Comparison of ENCODE assay signal across 1 cellular context in the genomic region with DNA sequence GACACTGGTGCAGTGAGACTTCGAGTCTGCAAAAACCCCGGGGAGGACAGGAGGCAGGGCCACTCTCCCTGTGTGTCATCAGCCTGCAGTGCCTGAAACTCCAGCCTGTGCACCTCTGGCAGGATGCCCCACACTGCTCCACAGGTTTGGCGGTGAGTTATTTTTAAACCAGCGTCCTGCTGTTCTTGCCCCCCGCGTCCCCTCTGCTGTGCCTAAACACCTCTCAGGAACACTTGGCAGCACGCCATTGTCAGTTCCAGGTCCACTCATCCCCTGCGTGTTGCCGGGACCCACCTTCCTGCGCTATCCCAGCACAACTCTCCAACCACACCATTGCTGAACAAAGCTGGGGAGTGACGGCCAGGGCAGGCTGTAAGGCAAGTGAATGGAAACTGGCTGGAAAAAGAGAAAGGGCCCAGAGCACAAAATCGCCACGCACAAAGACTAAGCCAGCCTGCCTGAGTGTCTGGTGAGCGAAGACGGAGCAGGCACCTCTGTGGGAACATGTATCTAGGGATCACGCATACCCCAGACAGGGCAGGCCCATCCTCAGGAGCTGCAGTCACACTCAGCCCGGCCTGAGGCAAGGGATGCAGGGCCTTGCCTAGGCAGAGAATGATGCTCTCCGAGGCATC.
TF ChIP-seq lines count a peak whose summit lies in the region.

No MANE protein-coding gene starts in this region.

TF ChIP-seq in HEK293, 187 proteins besides CTCF, POLR2A, EP300 and RAD21 (continued from another document):
- TF ChIP-seq, protein P1, sequence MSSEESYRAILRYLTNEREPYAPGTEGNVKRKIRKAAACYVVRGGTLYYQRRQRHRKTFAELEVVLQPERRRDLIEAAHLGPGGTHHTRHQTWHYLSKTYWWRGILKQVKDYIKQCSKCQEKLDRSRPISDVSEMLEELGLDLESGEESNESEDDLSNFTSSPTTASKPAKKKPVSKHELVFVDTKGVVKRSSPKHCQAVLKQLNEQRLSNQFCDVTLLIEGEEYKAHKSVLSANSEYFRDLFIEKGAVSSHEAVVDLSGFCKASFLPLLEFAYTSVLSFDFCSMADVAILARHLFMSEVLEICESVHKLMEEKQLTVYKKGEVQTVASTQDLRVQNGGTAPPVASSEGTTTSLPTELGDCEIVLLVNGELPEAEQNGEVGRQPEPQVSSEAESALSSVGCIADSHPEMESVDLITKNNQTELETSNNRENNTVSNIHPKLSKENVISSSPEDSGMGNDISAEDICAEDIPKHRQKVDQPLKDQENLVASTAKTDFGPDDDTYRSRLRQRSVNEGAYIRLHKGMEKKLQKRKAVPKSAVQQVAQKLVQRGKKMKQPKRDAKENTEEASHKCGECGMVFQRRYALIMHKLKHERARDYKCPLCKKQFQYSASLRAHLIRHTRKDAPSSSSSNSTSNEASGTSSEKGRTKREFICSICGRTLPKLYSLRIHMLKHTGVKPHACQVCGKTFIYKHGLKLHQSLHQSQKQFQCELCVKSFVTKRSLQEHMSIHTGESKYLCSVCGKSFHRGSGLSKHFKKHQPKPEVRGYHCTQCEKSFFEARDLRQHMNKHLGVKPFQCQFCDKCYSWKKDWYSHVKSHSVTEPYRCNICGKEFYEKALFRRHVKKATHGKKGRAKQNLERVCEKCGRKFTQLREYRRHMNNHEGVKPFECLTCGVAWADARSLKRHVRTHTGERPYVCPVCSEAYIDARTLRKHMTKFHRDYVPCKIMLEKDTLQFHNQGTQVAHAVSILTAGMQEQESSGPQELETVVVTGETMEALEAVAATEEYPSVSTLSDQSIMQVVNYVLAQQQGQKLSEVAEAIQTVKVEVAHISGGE (tag by site-specific recombination; conservative IDR thresholded peaks at IDR 0.05; ENCODE audit: low read depth): no peak
